ENCODE assay signal across 8 cellular contexts in the genomic region with DNA sequence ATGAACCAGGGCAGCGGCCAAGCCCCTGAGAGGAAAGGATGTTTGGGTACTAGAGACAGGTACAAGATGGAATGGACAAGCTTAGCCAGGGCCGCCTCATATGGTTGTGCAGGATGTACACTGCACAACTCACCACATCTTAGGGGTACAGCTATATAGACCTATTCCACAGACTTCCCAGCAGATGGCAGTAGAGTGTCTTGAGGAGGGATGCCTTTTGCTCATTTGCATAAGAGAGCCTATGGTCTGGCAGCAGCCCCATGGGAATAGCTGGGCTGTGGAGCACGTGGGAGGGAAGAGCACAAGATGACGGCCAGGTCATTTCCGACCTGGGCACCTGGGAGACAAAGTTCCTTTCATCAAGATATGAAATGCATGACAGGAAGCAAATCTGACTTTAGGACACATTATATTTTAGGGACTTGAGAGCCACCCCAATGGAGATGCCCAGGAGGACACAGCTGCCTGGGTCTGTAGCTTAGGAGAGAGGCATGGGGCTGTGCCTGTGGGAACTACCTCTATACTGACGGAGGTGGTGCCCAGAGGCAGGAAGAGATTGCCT.
A peak's percentile ranks its signal among the peaks of the same experiment; 100 is the strongest.
DNase-seq lines count a peak whose midpoint lies in the region; ATAC-seq and TF ChIP-seq lines count a peak whose summit lies in the region.

No MANE protein-coding gene starts in this region.

- intact Hi-C loops in PC-9 (cut with micrococcal nuclease; ENCODE audit: unreplicated experiment) (no loop called here), dorsolateral prefrontal cortex (cut with DNase I) (loop anchor here (2.0 to 10.0 kb wide), 5 partner anchors 212 to 654 kb away; no protein-coding TSS in a partner anchor)
- intact Hi-C loops in activated T-helper 1 cell treated with anti-CD3 and anti-CD28 coated beads, Interleukin-12 subunit alpha, Interleukin-12 subunit beta, Interleukin-2, Interleukin-4 antibody, amounts not matched to agents 30 ng/mL and 10 ng/mL and 1 ng/mL, durations not matched to agents 14 hours and 24 hours and 36 hours (cut with micrococcal nuclease) = loop anchor here (1.0 kb wide), 1 partner anchor 656 kb away; no protein-coding TSS in a partner anchor

- H3K9ac ChIP-seq in mesenchymal stem cell (ENCODE audit: low read length) = no peak overlapping the region

- H3K79me2 ChIP-seq in PC-9 (ENCODE audit: low read depth) = no peaks in the 10 kb centered on the region

- H3K9me3 ChIP-seq in MG63 (no peaks in the 10 kb centered on the region), PC-9 (ENCODE audit: insufficient read depth, low read depth) (no peaks in the 10 kb centered on the region), mesenchymal stem cell (ENCODE audit: control insufficient read depth, low read length) (peaks cover 11% of the 10 kb centered on the region)

- CTCF ChIA-PET in PC-9 (lab: Charles Lee) = interaction anchor here (0.6 to 0.9 kb wide), 3 partner anchors 11 to 57 kb away, joined by 3 read pairs; no protein-coding TSS in a partner anchor

- no peak overlapping the region for H3K4ac ChIP-seq in mesenchymal stem cell (ENCODE audit: low read depth in 1 of 2, low read length in 2 of 2)

- H3K4me2 ChIP-seq in PC-9 (no peak overlapping the region), mesenchymal stem cell (ENCODE audit: low read length, poor library complexity, severe bottlenecking) (no peak overlapping the region)

- POLR2A ChIA-PET in PC-9 (lab: Charles Lee; ENCODE audit: unreplicated experiment) = no interaction called here

- 25% methylated on average over 5 of the region's 6 CpGs for WGBS in mesenchymal stem cell

- H3K4me1 Mint-ChIP-seq in activated T-helper 1 cell treated with anti-CD3 and anti-CD28 coated beads, Interleukin-12 subunit alpha, Interleukin-12 subunit beta, Interleukin-2, Interleukin-4 antibody, amounts not matched to agents 30 ng/mL and 10 ng/mL and 1 ng/mL, durations not matched to agents 14 hours and 24 hours and 36 hours (ENCODE audit: low read depth) = no peaks in the 10 kb centered on the region

- H2BK120ac ChIP-seq in mesenchymal stem cell (ENCODE audit: low read depth, low read length) = no peak overlapping the region

- H3K27me3 Mint-ChIP-seq in activated T-helper 1 cell treated with anti-CD3 and anti-CD28 coated beads, Interleukin-12 subunit alpha, Interleukin-12 subunit beta, Interleukin-2, Interleukin-4 antibody, amounts not matched to agents 30 ng/mL and 10 ng/mL and 1 ng/mL, durations not matched to agents 14 hours and 24 hours and 36 hours (ENCODE audit: insufficient read depth) = peaks cover 6% of the 10 kb centered on the region

- H4K20me1 ChIP-seq in PC-9 (ENCODE audit: insufficient read depth) = no peaks in the 10 kb centered on the region

- H3K36me3 ChIP-seq in MG63 = no peaks in the 10 kb centered on the region
- H3K36me3 ChIP-seq in PC-9 (ENCODE audit: low read depth) = no peaks in the 10 kb centered on the region
- H3K36me3 ChIP-seq in mesenchymal stem cell (ENCODE audit: control insufficient read depth in 1 of 2, insufficient read depth in 2 of 2, low read depth in 1 of 2, low read length in 2 of 2) = no peaks in the 10 kb centered on the region

- no peaks in the 10 kb centered on the region for H3F3A ChIP-seq in PC-9 (ENCODE audit: insufficient read depth, low read depth)

- no TSS peak for BruUV-seq in PC-9 (replicated peaks; lab: Mats Ljungman, UMichigan)

- in situ Hi-C loops in GM13977 (cut with MboI; ENCODE audit: low pct_unique_long_range_greater_than_20kb, low sequenced_read_pairs, unreplicated experiment) = loop anchor here (25.0 kb wide), 1 partner anchor 662 kb away; no protein-coding TSS in a partner anchor

- H3K4me3 ChIP-seq in MG63 (no peak overlapping the region), PC-9 (no peak overlapping the region), dorsolateral prefrontal cortex (no peak overlapping the region), mesenchymal stem cell (ENCODE audit: insufficient read depth in 1 of 2, low read depth in 1 of 2, low read length in 2 of 2) (no peak overlapping the region)

- no peak overlapping the region for H2BK15ac ChIP-seq in mesenchymal stem cell (ENCODE audit: low read depth, poor library complexity, severe bottlenecking)

- TF ChIP-seq CTCF in GM13977 (IDR thresholded peaks at IDR 0.05; ENCODE audit: extremely low read depth, insufficient read depth, missing control alignments) = peak; percentile 58
- peak; percentile 67 for TF ChIP-seq CTCF in PC-9 (conservative IDR thresholded peaks at IDR 0.05)
- peak; percentile 43 to 79 (median 70) for TF ChIP-seq CTCF in dorsolateral prefrontal cortex (IDR thresholded peaks at IDR 0.05 in 54 of 56, conservative IDR thresholded peaks at IDR 0.05 in 2 of 56; ENCODE audit: low read depth in 1 of 56, partially characterized antibody in 56 of 56)

- H3K18ac ChIP-seq in mesenchymal stem cell (ENCODE audit: low read depth in 1 of 2, low read length in 2 of 2) = no peak overlapping the region

- no peak overlapping the region for H3K14ac ChIP-seq in mesenchymal stem cell (ENCODE audit: low read length in 2 of 2)

- no peaks in the 10 kb centered on the region for H3K9me3 Mint-ChIP-seq in activated T-helper 1 cell treated with anti-CD3 and anti-CD28 coated beads, Interleukin-12 subunit alpha, Interleukin-12 subunit beta, Interleukin-2, Interleukin-4 antibody, amounts not matched to agents 30 ng/mL and 10 ng/mL and 1 ng/mL, durations not matched to agents 14 hours and 24 hours and 36 hours

- no peak overlapping the region for H4K8ac ChIP-seq in mesenchymal stem cell (ENCODE audit: low read length)

- H2AFZ ChIP-seq in PC-9 (no peak overlapping the region), mesenchymal stem cell (ENCODE audit: low read depth, low read length) (no peak overlapping the region)

- peak; percentile 74 for ATAC-seq in HG02623 (IDR thresholded peaks at IDR 0.05; ENCODE audit: unreplicated experiment)

- H3K9me2 ChIP-seq in PC-9 (ENCODE audit: insufficient read depth) = no peaks in the 10 kb centered on the region

- no peak overlapping the region for H3K27ac ChIP-seq in PC-9
- no peak overlapping the region for H3K27ac ChIP-seq in dorsolateral prefrontal cortex
- H3K27ac ChIP-seq in mesenchymal stem cell (ENCODE audit: low read length, poor library complexity, severe bottlenecking) = no peak overlapping the region

- H4K91ac ChIP-seq in mesenchymal stem cell (ENCODE audit: low read length) = no peak overlapping the region

- no peak overlapping the region for H2BK12ac ChIP-seq in mesenchymal stem cell (ENCODE audit: low read length in 2 of 2)

- H3K4me3 Mint-ChIP-seq in activated T-helper 1 cell treated with anti-CD3 and anti-CD28 coated beads, Interleukin-12 subunit alpha, Interleukin-12 subunit beta, Interleukin-2, Interleukin-4 antibody, amounts not matched to agents 30 ng/mL and 10 ng/mL and 1 ng/mL, durations not matched to agents 14 hours and 24 hours and 36 hours = no peak overlapping the region

- no peaks in the 10 kb centered on the region; the same call in none of the 2 replicates for H3K27me3 ChIP-seq in MG63
- H3K27me3 ChIP-seq in PC-9 (ENCODE audit: insufficient read depth, low read depth) = no peaks in the 10 kb centered on the region
- H3K27me3 ChIP-seq in dorsolateral prefrontal cortex = peaks cover 0 to 16% (median 0%) of the 10 kb centered on the region in 45 donors
- peaks cover 3 to 30% of the 10 kb centered on the region in 2 experiments for H3K27me3 ChIP-seq in mesenchymal stem cell (ENCODE audit: control insufficient read depth in 1 of 2, insufficient read depth in 1 of 2, low read length in 2 of 2)

- no peak overlapping the region for H3K23ac ChIP-seq in mesenchymal stem cell (ENCODE audit: low read length in 2 of 2)

- H3K4me1 ChIP-seq in PC-9 (replicated peaks; ENCODE audit: insufficient read depth) = no peaks in the 10 kb centered on the region
- peaks cover 1% of the 10 kb centered on the region for H3K4me1 ChIP-seq in mesenchymal stem cell (ENCODE audit: control insufficient read depth, insufficient read depth, low read depth, low read length)

- peak; percentile 76 for DNase-seq in Ammon's horn (ENCODE audit: low spot score)
- peak; percentile 80 for DNase-seq in GM13977 (ENCODE audit: low spot score)
- DNase-seq in MG63 = peak; percentile 59
- peak; percentile 8 to 53 for DNase-seq in PC-9
- peak in 3 of 10 donors; percentile 38 to 43 (median 40) for DNase-seq in dorsolateral prefrontal cortex
- DNase-seq in mesenchymal stem cell = peak; percentile 88
- no peak for DNase-seq in activated T-helper 1 cell treated with anti-CD3 and anti-CD28 coated beads, Interleukin-12 subunit alpha, Interleukin-12 subunit beta, Interleukin-2, Interleukin-4 antibody, amounts not matched to agents 30 ng/mL and 10 ng/mL and 1 ng/mL, durations not matched to agents 14 hours and 24 hours and 36 hours (ENCODE audit: low spot score)

- no peaks in the 10 kb centered on the region for H3K36me3 Mint-ChIP-seq in activated T-helper 1 cell treated with anti-CD3 and anti-CD28 coated beads, Interleukin-12 subunit alpha, Interleukin-12 subunit beta, Interleukin-2, Interleukin-4 antibody, amounts not matched to agents 30 ng/mL and 10 ng/mL and 1 ng/mL, durations not matched to agents 14 hours and 24 hours and 36 hours (ENCODE audit: low read depth)

- H3K27ac Mint-ChIP-seq in activated T-helper 1 cell treated with anti-CD3 and anti-CD28 coated beads, Interleukin-12 subunit alpha, Interleukin-12 subunit beta, Interleukin-2, Interleukin-4 antibody, amounts not matched to agents 30 ng/mL and 10 ng/mL and 1 ng/mL, durations not matched to agents 14 hours and 24 hours and 36 hours = no peak overlapping the region

- H2BK5ac ChIP-seq in mesenchymal stem cell (ENCODE audit: low read depth, low read length, poor library complexity, severe bottlenecking) = no peak overlapping the region

- H2AK5ac ChIP-seq in mesenchymal stem cell (ENCODE audit: low read length, severe bottlenecking) = peak overlapping the region; percentile 68

- H3K79me1 ChIP-seq in mesenchymal stem cell (replicated peaks; ENCODE audit: low read length, poor library complexity, severe bottlenecking) = no peaks in the 10 kb centered on the region
